ENCODE assay signal across 11 cellular contexts in the genomic region with DNA sequence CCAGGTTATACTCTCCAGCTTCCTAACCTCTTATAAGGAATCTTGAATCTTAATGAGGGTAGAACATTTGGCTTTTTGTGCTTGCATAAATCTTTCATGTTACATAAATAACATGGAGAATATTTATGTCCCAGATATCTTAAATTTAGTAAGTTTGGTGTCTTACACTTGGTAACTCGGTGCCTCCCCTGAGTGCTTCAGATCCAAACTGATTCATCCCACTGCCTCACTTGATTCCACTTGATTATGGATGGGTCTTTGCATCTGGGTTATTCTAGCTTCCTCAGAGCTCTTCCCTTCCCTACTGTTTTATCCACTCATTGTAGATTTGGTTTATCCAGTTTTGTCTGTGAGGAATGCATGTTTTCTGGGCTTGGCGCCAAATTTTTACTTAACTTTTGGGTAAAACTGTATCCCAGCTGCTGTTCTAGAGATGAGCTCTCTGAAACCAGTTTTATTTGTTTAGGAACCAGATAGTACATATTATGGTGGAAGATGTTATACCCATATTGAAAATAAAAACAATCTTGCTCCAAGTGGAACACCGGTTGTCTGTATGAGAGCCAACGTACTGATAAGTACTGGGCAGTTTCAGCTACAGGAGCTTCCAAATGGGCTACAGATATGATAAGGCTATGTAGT. TPM values are rescaled to one million over a fixed set of nuclear protein-coding genes. Genes with fewer than 3 reads are reported as not detected.
DNase-seq lines count a peak whose midpoint lies in the region; ATAC-seq, FAIRE-seq and TF ChIP-seq lines count a peak whose summit lies in the region.
"Had no signal": no experiment of that assay in that cellular context is flagged by ENCODE, and none has a peak within 500 bp of the region (broad histone marks: within the 10 kb centered on the region; RNA-seq: fewer than 3 reads in every experiment).

No MANE protein-coding gene starts in this region.

- TF ChIP-seq CTCF in right lobe of liver (IDR thresholded peaks at IDR 0.05) (no peak), HepG2 (CRISPR knock-in tag; IDR thresholded peaks at IDR 0.05) (no peak), heart right ventricle (IDR thresholded peaks at IDR 0.05) (no peak), uterus (IDR thresholded peaks at IDR 0.05) (no peak), endodermal cell (conservative IDR thresholded peaks at IDR 0.05) (no peak)

- no peak overlapping the region for H2AFZ ChIP-seq in HepG2 (ENCODE audit: low read length)

- peaks cover 0 to 35% (median 0%) of the 10 kb centered on the region in 4 donors for H3K4me1 ChIP-seq in right lobe of liver
- H3K4me1 ChIP-seq in HepG2 (ENCODE audit: insufficient read depth, low read length): peaks cover 17% of the 10 kb centered on the region
- H3K4me1 ChIP-seq in heart right ventricle: peaks cover 0 to 19% (median 13%) of the 10 kb centered on the region in 9 donors
- peaks cover 0 to 5% of the 10 kb centered on the region in 2 donors for H3K4me1 ChIP-seq in uterus
- H3K4me1 ChIP-seq in endodermal cell (ENCODE audit: control insufficient read depth, insufficient read depth, low read length): peaks cover 7% of the 10 kb centered on the region

- no peaks in the 10 kb centered on the region for H4K20me1 ChIP-seq in HepG2 (ENCODE audit: insufficient read depth, low read length)

- intact Hi-C loops in right lobe of liver (cut with DNase I): no loop called here
- intact Hi-C loops in HepG2 (cut with micrococcal nuclease; ENCODE audit: unreplicated experiment): no loop called here
- intact Hi-C loops in heart right ventricle (cut with DNase I): no loop called here
- intact Hi-C loops in uterus (cut with DNase I; ENCODE audit: low total_unique reads): no loop called here

- POLR2A ChIA-PET in HepG2 (lab: Yijun Ruan, JAX): interaction anchor here (1.4 kb wide), 1 partner anchor 58 kb away, joined by 3 read pairs; no protein-coding TSS in a partner anchor

- BruUV-seq in HepG2 (replicated peaks; lab: Mats Ljungman, UMichigan): no TSS peak

- H3K4me2 ChIP-seq in HepG2 (ENCODE audit: low read depth, low read length): no peak overlapping the region

- no peaks in the 10 kb centered on the region for H3K9me3 Mint-ChIP-seq in endodermal cell
- H3K9me3 Mint-ChIP-seq: activated B cell treated with CpG ODN at 0.5 μM for 24 hours had no signal

- no peak for TF ChIP-seq RAD21 in HepG2 (CRISPR knock-in tag; IDR thresholded peaks at IDR 0.05)

- in situ Hi-C loops in HepG2 (cut with HindIII; ENCODE audit: extremely low pct_ligation_motif_present, low pct_unique_long_range_greater_than_20kb): no loop called here

- CTCF ChIA-PET in HepG2 (lab: Yijun Ruan, JAX; ENCODE audit: low intra/inter-chr PET ratio, low total read pairs): no interaction called here

- no peaks in the 10 kb centered on the region for H3K27me3 ChIP-seq in right lobe of liver
- no peaks in the 10 kb centered on the region for H3K27me3 ChIP-seq in HepG2 (ENCODE audit: control insufficient read depth in 1 of 2, insufficient read depth in 2 of 2, low read length in 2 of 2)
- H3K27me3 ChIP-seq in heart right ventricle: no peaks in the 10 kb centered on the region
- H3K27me3 ChIP-seq in uterus: no peaks in the 10 kb centered on the region
- H3K27me3 ChIP-seq in endodermal cell (ENCODE audit: control insufficient read depth, insufficient read depth, low read length, poor library complexity, severe bottlenecking): no peaks in the 10 kb centered on the region

- FAIRE-seq in HepG2 (lab: Jason Lieb, UNC): no peak

- peaks cover 4% of the 10 kb centered on the region for H3K27me3 Mint-ChIP-seq in endodermal cell (ENCODE audit: insufficient read depth)
- H3K27me3 Mint-ChIP-seq: activated B cell treated with CpG ODN at 0.5 μM for 24 hours had no signal

- WGBS in right lobe of liver (ENCODE audit: insufficient coverage, low coverage, low lambda C conversion rate, missing lambda C conversion rate): 45% methylated on average over 4 of the region's 4 CpGs
- WGBS in HepG2 (ENCODE audit: low lambda C conversion rate): 80% methylated on average over 4 of the region's 4 CpGs
- WGBS in heart right ventricle, 2 donors: 39 to 40% methylated on average over 4 of the region's 4 CpGs
- 86 to 92% methylated on average over 4 of the region's 4 CpGs for WGBS in endodermal cell (ENCODE audit: insufficient coverage in 1 of 2, insufficient read length in 1 of 2), 2 experiments

- ATAC-seq in right lobe of liver (peak; percentile 29 to 55 (median 34)), HepG2 (no peak), heart right ventricle (peak in 6 of 8 donors; percentile 21 to 55 (median 51)), HG03025 (IDR thresholded peaks at IDR 0.05; ENCODE audit: low FRiP score, unreplicated experiment) (no peak), HG02623 (IDR thresholded peaks at IDR 0.05; ENCODE audit: unreplicated experiment) (no peak)
- ATAC-seq: psoas muscle had no signal

- H3K79me2 ChIP-seq in HepG2 (ENCODE audit: insufficient read depth, low read length): no peaks in the 10 kb centered on the region

- H3K36me3 ChIP-seq in right lobe of liver (peaks cover 0 to 3% (median 0%) of the 10 kb centered on the region in 4 donors), HepG2 (replicated peaks in 1 of 2; ENCODE audit: control insufficient read depth in 1 of 2, insufficient read depth in 2 of 2, low read length in 2 of 2) (peaks cover 2 to 3% of the 10 kb centered on the region in 2 experiments; a peak in 2 of 5 replicates), heart right ventricle (peaks cover 0 to 32% (median 0%) of the 10 kb centered on the region in 9 donors), uterus (no peaks in the 10 kb centered on the region), endodermal cell (ENCODE audit: control insufficient read depth, insufficient read depth, low read length) (peaks cover 26% of the 10 kb centered on the region)

- H3K36me3 Mint-ChIP-seq in endodermal cell (ENCODE audit: low read depth): peaks cover 24% of the 10 kb centered on the region

- H3K4me3 ChIP-seq in right lobe of liver (no peak overlapping the region), HepG2 (replicated peaks in 1 of 3; ENCODE audit: insufficient read depth in 1 of 3, low read depth in 2 of 3, low read length in 3 of 3) (no peak overlapping the region), heart right ventricle (no peak overlapping the region), uterus (no peak overlapping the region), endodermal cell (ENCODE audit: low read length) (no peak overlapping the region)
- H3K4me3 ChIP-seq: psoas muscle had no signal

- DNase-seq in right lobe of liver (no peak), HepG2 (ENCODE audit: low spot score) (no peak), amniotic stem cell (lab: John Stamatoyannopoulos, UW) (peak; percentile 49), heart right ventricle (peak in 1 of 2 donors; percentile 55), uterus (peak; percentile 26 to 43), endodermal cell (no peak)
- DNase-seq: activated B cell treated with CpG ODN at 0.5 μM for 24 hours, activated gamma-delta T cell treated with Interleukin-2 at 50 U/mL for 16 hours, psoas muscle had no signal

- H3K4me3 Mint-ChIP-seq in endodermal cell: no peak overlapping the region
- H3K4me3 Mint-ChIP-seq: activated B cell treated with CpG ODN at 0.5 μM for 24 hours had no signal

- no peaks in the 10 kb centered on the region for H3K9me3 ChIP-seq in right lobe of liver
- H3K9me3 ChIP-seq in HepG2 (ENCODE audit: low read length): no peaks in the 10 kb centered on the region
- no peaks in the 10 kb centered on the region for H3K9me3 ChIP-seq in heart right ventricle
- no peaks in the 10 kb centered on the region for H3K9me3 ChIP-seq in uterus
- H3K9me3 ChIP-seq in endodermal cell (ENCODE audit: control insufficient read depth, low read length): no peaks in the 10 kb centered on the region
- H3K9me3 ChIP-seq: psoas muscle had no signal

- TF ChIP-seq EP300 in HepG2 (IDR thresholded peaks at IDR 0.05; ENCODE audit: low read depth in 2 of 2, low read length in 2 of 2): no peak
- TF ChIP-seq EP300 in HepG2 (CRISPR knock-in tag; IDR thresholded peaks at IDR 0.05; ENCODE audit: borderline replicate concordance): no peak

- H3K4me1 Mint-ChIP-seq in endodermal cell: peaks cover 25% of the 10 kb centered on the region

- no peak overlapping the region for H3K9ac ChIP-seq in HepG2 (ENCODE audit: insufficient read depth, low read depth, low read length)
- H3K9ac ChIP-seq in endodermal cell (ENCODE audit: extremely low read depth, low read length, poor library complexity, severe bottlenecking): no peak overlapping the region

- no peak overlapping the region for H3K27ac Mint-ChIP-seq in endodermal cell
- H3K27ac Mint-ChIP-seq: activated B cell treated with CpG ODN at 0.5 μM for 24 hours had no signal

- H3K27ac ChIP-seq in right lobe of liver (no peak overlapping the region), HepG2 (ENCODE audit: extremely low read length, insufficient read depth, low read length) (no peak overlapping the region), heart right ventricle (peak overlapping the region in 1 of 10 donors; percentile 9), uterus (peak overlapping the region in 1 of 2 donors; percentile 54), endodermal cell (ENCODE audit: low read depth, low read length) (no peak overlapping the region)
- H3K27ac ChIP-seq: psoas muscle had no signal

- no peak for TF ChIP-seq POLR2A in right lobe of liver (IDR thresholded peaks at IDR 0.05)
- no peak for TF ChIP-seq POLR2A in HepG2 (IDR thresholded peaks at IDR 0.05; ENCODE audit: insufficient read depth in 1 of 2, low read depth in 2 of 2, low read length in 2 of 2)
- TF ChIP-seq POLR2A in uterus (IDR thresholded peaks at IDR 0.05): no peak

RNA-seq across cellular contexts. Expression of gene RAD54L2, which starts 20.9 kb away (rescaled TPM):
- 10 to 100 TPM in 5 of 6 experiments, 1 to 10 TPM in 1; 8.0 to 21.1 (median 13.7) TPM for total RNA-seq in right lobe of liver
- 14.4 and 14.8 TPM in 2 replicates for total RNA-seq in HepG2 (2016; rRNA removed; fragmentation: Illumina TruSeq; extraction: Trizol)
- 7.6 and 9.0 TPM in 2 replicates for total RNA-seq in HepG2 (2016; cell fraction: cytosol; rRNA removed; fragmentation: Illumina TruSeq; extraction: Trizol; ENCODE audit: low read depth)
- 12.0 and 15.1 TPM in 2 replicates for total RNA-seq in HepG2 (2016; cell fraction: insoluble cytoplasmic fraction; rRNA removed; fragmentation: Illumina TruSeq; extraction: Trizol)
- total RNA-seq in HepG2 (2016; cell fraction: membrane; rRNA removed; fragmentation: Illumina TruSeq; extraction: Trizol): 7.8 and 8.1 TPM in 2 replicates
- 22.2 and 23.7 TPM in 2 replicates for total RNA-seq in HepG2 (2016; cell fraction: nucleus; rRNA removed; fragmentation: Illumina TruSeq; extraction: Trizol)
- 4.9 and 5.5 TPM in 2 replicates for polyA plus RNA-seq in HepG2 (2011; rRNA removed)
- 1.9 and 2.3 TPM in 2 replicates for polyA plus RNA-seq in HepG2 (2011; cell fraction: cytosol; rRNA removed)
- 13.0 and 13.7 TPM in 2 replicates for polyA plus RNA-seq in HepG2 (2011; cell fraction: nucleus; rRNA removed)
- 5.0 and 5.8 TPM in 2 replicates for polyA plus RNA-seq in HepG2 (2012)
- polyA plus RNA-seq in HepG2 (2016; cell fraction: cytosol; fragmentation: Illumina TruSeq; extraction: Trizol; ENCODE audit: low read depth): 0.18 and 0.20 TPM in 2 replicates
- 4.3 and 4.8 TPM in 2 replicates for polyA plus RNA-seq in HepG2 (2016; cell fraction: insoluble cytoplasmic fraction; fragmentation: Illumina TruSeq; extraction: Trizol; ENCODE audit: low read depth)
- polyA plus RNA-seq in HepG2 (2016; cell fraction: membrane; fragmentation: Illumina TruSeq; extraction: Trizol; ENCODE audit: low read depth): 0.70 and 0.93 TPM in 2 replicates
- polyA plus RNA-seq in HepG2 (2016; cell fraction: nucleus; fragmentation: Illumina TruSeq; extraction: Trizol; ENCODE audit: insufficient read depth, low read depth): 20.2 and 20.5 TPM in 2 replicates
- 21.7 and 33.6 TPM in 2 replicates for polyA minus RNA-seq in HepG2 (2011; rRNA and poly(A)+ RNA removed; ENCODE audit: low replicate concordance)
- polyA minus RNA-seq in HepG2 (2011; cell fraction: cytosol; rRNA and poly(A)+ RNA removed): 7.8 and 11.7 TPM in 2 replicates
- 33.7 and 44.8 TPM in 2 replicates for polyA minus RNA-seq in HepG2 (2011; cell fraction: nucleus; rRNA and poly(A)+ RNA removed)
- total RNA-seq in heart right ventricle: 10 to 100 TPM; 11.5 to 14.5 (median 13.4) TPM
- 1 to 10 TPM; 1.8 to 7.4 TPM for polyA plus RNA-seq in heart right ventricle
- total RNA-seq in uterus: 10 to 100 TPM in 3 of 4 donors, 1 to 10 TPM in 1; 5.9 to 43.4 (median 19.1) TPM
- 10 to 100 TPM; 54.1 to 56.4 TPM for total RNA-seq in endodermal cell
- polyA plus RNA-seq in endodermal cell (2013, experiment 1 of 2): 19.6 TPM
- 21.9 TPM for polyA plus RNA-seq in endodermal cell (2013, experiment 2 of 2)

RNA-seq across cellular contexts. Expression of gene DCAF1, which starts 59.6 kb away (rescaled TPM):
- total RNA-seq in right lobe of liver: 10 to 100 TPM in 2 of 6 experiments, 1 to 10 TPM in 4; 8.2 to 11.6 (median 9.5) TPM
- total RNA-seq in HepG2 (2016; rRNA removed; fragmentation: Illumina TruSeq; extraction: Trizol): 14.3 and 23.3 TPM in 2 replicates
- 4.8 and 5.0 TPM in 2 replicates for total RNA-seq in HepG2 (2016; cell fraction: cytosol; rRNA removed; fragmentation: Illumina TruSeq; extraction: Trizol; ENCODE audit: low read depth)
- total RNA-seq in HepG2 (2016; cell fraction: insoluble cytoplasmic fraction; rRNA removed; fragmentation: Illumina TruSeq; extraction: Trizol): 13.7 and 21.8 TPM in 2 replicates
- total RNA-seq in HepG2 (2016; cell fraction: membrane; rRNA removed; fragmentation: Illumina TruSeq; extraction: Trizol): 6.6 and 6.7 TPM in 2 replicates
- total RNA-seq in HepG2 (2016; cell fraction: nucleus; rRNA removed; fragmentation: Illumina TruSeq; extraction: Trizol): 16.2 and 17.2 TPM in 2 replicates
- polyA plus RNA-seq in HepG2 (2011; rRNA removed): 7.5 and 7.7 TPM in 2 replicates
- 5.0 and 6.2 TPM in 2 replicates for polyA plus RNA-seq in HepG2 (2011; cell fraction: cytosol; rRNA removed)
- polyA plus RNA-seq in HepG2 (2011; cell fraction: nucleus; rRNA removed): 14.1 and 15.6 TPM in 2 replicates
- 11.2 and 12.3 TPM in 2 replicates for polyA plus RNA-seq in HepG2 (2012)
- 0.66 and 0.68 TPM in 2 replicates for polyA plus RNA-seq in HepG2 (2016; cell fraction: cytosol; fragmentation: Illumina TruSeq; extraction: Trizol; ENCODE audit: low read depth)
- 15.7 and 17.6 TPM in 2 replicates for polyA plus RNA-seq in HepG2 (2016; cell fraction: insoluble cytoplasmic fraction; fragmentation: Illumina TruSeq; extraction: Trizol; ENCODE audit: low read depth)
- polyA plus RNA-seq in HepG2 (2016; cell fraction: membrane; fragmentation: Illumina TruSeq; extraction: Trizol; ENCODE audit: low read depth): 2.2 and 2.3 TPM in 2 replicates
- 26.5 and 28.6 TPM in 2 replicates for polyA plus RNA-seq in HepG2 (2016; cell fraction: nucleus; fragmentation: Illumina TruSeq; extraction: Trizol; ENCODE audit: insufficient read depth, low read depth)
- 23.4 and 48.5 TPM in 2 replicates for polyA minus RNA-seq in HepG2 (2011; rRNA and poly(A)+ RNA removed; ENCODE audit: low replicate concordance)
- 10.9 and 11.4 TPM in 2 replicates for polyA minus RNA-seq in HepG2 (2011; cell fraction: cytosol; rRNA and poly(A)+ RNA removed)
- 14.0 and 16.2 TPM in 2 replicates for polyA minus RNA-seq in HepG2 (2011; cell fraction: nucleus; rRNA and poly(A)+ RNA removed)
- total RNA-seq in heart right ventricle: 10 to 100 TPM; 10.9 to 18.5 (median 15.3) TPM
- polyA plus RNA-seq in heart right ventricle: 1 to 10 TPM; 4.7 to 7.2 TPM
- total RNA-seq in uterus: 10 to 100 TPM in 3 of 4 donors, 1 to 10 TPM in 1; 7.9 to 24.7 (median 16.1) TPM
- 10 to 100 TPM; 24.9 to 27.1 TPM for total RNA-seq in endodermal cell
- polyA plus RNA-seq in endodermal cell (2013, experiment 1 of 2): 24.7 TPM
- polyA plus RNA-seq in endodermal cell (2013, experiment 2 of 2): 22.5 TPM

Comparison
In these comparisons a context has a peak if more than half of its experiments do, and no peak if none do; other contexts are left out.
1. ATAC-seq: peak in right lobe of liver (4 of 4) and heart right ventricle (6 of 8); none in HepG2 (single experiment), HG03025 (single experiment) and HG02623 (single experiment).
2. DNase-seq: peak in amniotic stem cell (single experiment) and uterus (2 of 2); none in right lobe of liver (0 of 3), HepG2 (single experiment) and endodermal cell (single experiment).